Comparison of ENCODE assay signal across 26 cellular contexts in genomic region chr13:58151452-58151851, GRCh38.
"Had no signal": no experiment of that assay in that cellular context is flagged by ENCODE, and none has a peak within 500 bp of the region (broad histone marks: within the 10 kb centered on the region; RNA-seq: fewer than 3 reads in every experiment).

No MANE protein-coding gene starts in this region.

- H3K27me3 ChIP-seq: stomach, suprapubic skin, tibial nerve had no signal

- H3K4me1 ChIP-seq: lower lobe of right lung, prostate gland, stomach, suprapubic skin, tibial nerve had no signal

- ATAC-seq: activated CD4-positive, alpha-beta T cell treated with anti-CD3 and anti-CD28 coated beads for 36 hours; activated T-cell treated with anti-CD3 and anti-CD28 coated beads, Interleukin-2, amount 50 U/mL, for 4 hours; left cardiac atrium; lower lobe of right lung; naive thymus-derived CD4-positive, alpha-beta T cell; stimulated activated memory B cell treated with anti-CD40 and anti-IgM and Interleukin-4, amounts not matched to agents 10 μg/mL and 1 μg/mL and 100 μg/mL, for 72 hours; WTC11 had no signal

- FAIRE-seq: urothelium cell line had no signal

- DNase-seq: activated CD4-positive, alpha-beta T cell treated with anti-CD3 and anti-CD28 coated beads for 36 hours; activated CD4-positive, alpha-beta T cell treated with anti-CD3 and anti-CD28 coated beads, Interleukin-2, amount 50 U/mL, for 4 hours; activated CD8-positive, alpha-beta memory T cell treated with anti-CD3 and anti-CD28 coated beads for 24 hours; activated CD8-positive, alpha-beta memory T cell treated with anti-CD3 and anti-CD28 coated beads, Interleukin-2, amount 50 U/mL, for 4 hours; activated naive CD4-positive, alpha-beta T cell treated with Interleukin-2 at 50 U/mL for 16 hours; activated naive CD8-positive, alpha-beta T cell treated with anti-CD3 and anti-CD28 coated beads for 36 hours; activated T-cell treated with anti-CD3 and anti-CD28 coated beads, Interleukin-2, amount 50 U/mL, for 4 hours; amniotic stem cell; cerebellar nuclear complex; foreskin fibroblast; hypothalamus; left cardiac atrium; lower lobe of right lung; naive thymus-derived CD4-positive, alpha-beta T cell; right cardiac atrium; stimulated activated CD4-positive, alpha-beta T cell treated with anti-CD3 and anti-CD28 coated beads, Interleukin-2, amount 100 ng/mL, for 24 hours; stomach; T-helper 1 cell had no signal

- H3K9me3 ChIP-seq: lower lobe of right lung, prostate gland, stomach, suprapubic skin, tibial nerve had no signal

- H3K36me3 ChIP-seq: lower lobe of right lung, prostate gland, stomach, suprapubic skin, tibial nerve had no signal

- H3K27ac ChIP-seq: coronary artery, lower lobe of right lung, prostate gland, skin epidermis, stomach, suprapubic skin, tibial nerve had no signal

- H3K4me3 ChIP-seq: coronary artery, lower lobe of right lung, prostate gland, skin epidermis, stomach, suprapubic skin, tibial nerve had no signal
